ENCODE assay signal across 9 cellular contexts in the genomic region with DNA sequence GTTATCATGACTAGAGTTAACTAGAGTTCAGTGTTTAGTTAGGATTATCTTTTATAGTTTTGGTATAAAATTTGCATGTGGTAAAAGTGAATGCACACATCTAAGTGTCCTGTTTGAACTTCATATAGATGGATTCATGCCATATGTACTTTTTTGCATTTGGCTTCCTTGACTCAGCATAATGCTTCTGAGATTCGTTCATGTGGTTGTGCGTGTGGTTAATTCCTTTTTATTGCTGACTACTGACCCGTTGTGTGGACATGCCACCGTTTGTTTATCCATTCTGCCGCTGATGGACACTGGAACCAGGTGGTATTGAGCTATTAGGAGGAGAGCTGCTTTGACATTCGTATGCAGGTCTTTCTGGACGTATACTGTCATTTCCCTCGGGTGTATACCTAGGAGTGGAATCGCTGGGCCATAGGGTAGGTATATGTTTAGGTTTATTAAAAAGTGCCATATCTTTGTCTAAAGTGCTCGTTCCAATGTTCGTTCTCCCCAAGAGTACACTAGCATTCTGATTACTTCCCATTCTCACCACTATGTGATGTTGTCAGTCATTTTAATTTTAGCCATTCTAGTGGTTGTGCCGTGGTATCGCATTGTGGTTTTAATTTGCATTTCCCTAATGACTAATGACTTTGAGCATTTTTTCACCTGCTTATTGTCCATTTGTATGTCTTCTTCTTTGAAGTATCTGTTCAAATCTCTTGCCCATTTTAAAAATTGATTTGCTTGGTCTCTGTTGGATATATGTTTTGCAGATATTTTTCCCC. TPM values are rescaled to one million over a fixed set of nuclear protein-coding genes. Genes with fewer than 3 reads are reported as not detected.
DNase-seq lines count a peak whose midpoint lies in the region; ATAC-seq and TF ChIP-seq lines count a peak whose summit lies in the region.
"Had no signal": no experiment of that assay in that cellular context is flagged by ENCODE, and none has a peak within 500 bp of the region (broad histone marks: within the 10 kb centered on the region; RNA-seq: fewer than 3 reads in every experiment).

No MANE protein-coding gene starts in this region.

- TF ChIP-seq EP300 in upper lobe of left lung (IDR thresholded peaks at IDR 0.05), result no peak

- H3K27me3 ChIP-seq in upper lobe of left lung (no peaks in the 10 kb centered on the region), heart left ventricle (no peaks in the 10 kb centered on the region)

- H3K9me3 ChIP-seq in upper lobe of left lung (no peaks in the 10 kb centered on the region), heart left ventricle (no peaks in the 10 kb centered on the region)

- H3K4me1 Mint-ChIP-seq in activated T-cell treated with anti-CD3 and anti-CD28 coated beads, Interleukin-2, amount 50 U/mL, for 4 hours (ENCODE audit: low read depth), result peaks cover 39% of the 10 kb centered on the region
- H3K4me1 Mint-ChIP-seq in activated T-cell treated with anti-CD3 and anti-CD28 coated beads, Interleukin-2, amount 50 U/mL, for 24 hours (ENCODE audit: low read depth), result peaks cover 62% of the 10 kb centered on the region

- H3K4me3 Mint-ChIP-seq in activated T-cell treated with anti-CD3 and anti-CD28 coated beads, Interleukin-2, amount 50 U/mL, for 4 hours, result no peak overlapping the region
- H3K4me3 Mint-ChIP-seq in activated T-cell treated with anti-CD3 and anti-CD28 coated beads, Interleukin-2, amount 50 U/mL, for 24 hours, result no peak overlapping the region

- H3K27me3 Mint-ChIP-seq in activated T-cell treated with anti-CD3 and anti-CD28 coated beads, Interleukin-2, amount 50 U/mL, for 4 hours (ENCODE audit: low read depth), result peaks cover 1% of the 10 kb centered on the region
- H3K27me3 Mint-ChIP-seq in activated T-cell treated with anti-CD3 and anti-CD28 coated beads, Interleukin-2, amount 50 U/mL, for 24 hours, result no peaks in the 10 kb centered on the region

- no peaks in the 10 kb centered on the region for H3K9me3 Mint-ChIP-seq in activated T-cell treated with anti-CD3 and anti-CD28 coated beads, Interleukin-2, amount 50 U/mL, for 4 hours
- no peaks in the 10 kb centered on the region for H3K9me3 Mint-ChIP-seq in activated T-cell treated with anti-CD3 and anti-CD28 coated beads, Interleukin-2, amount 50 U/mL, for 24 hours

- ATAC-seq in activated T-cell treated with anti-CD3 and anti-CD28 coated beads, Interleukin-2, amount 50 U/mL, for 4 hours, result peak; percentile 19 to 43
- peak; percentile 61 for ATAC-seq in HG03103 (IDR thresholded peaks at IDR 0.05; ENCODE audit: low read depth, unreplicated experiment)
- no peak for ATAC-seq in upper lobe of left lung (ENCODE audit: low FRiP score in 2 of 2)
- ATAC-seq in heart left ventricle, result no peak

- H3K27ac ChIP-seq in upper lobe of left lung (peak overlapping the region in 2 of 4 donors; percentile 60 to 87), heart left ventricle (peak overlapping the region in 2 of 12 donors; percentile 9 to 88)

- no peak overlapping the region for H3K4me3 ChIP-seq in upper lobe of left lung
- no peak overlapping the region for H3K4me3 ChIP-seq in heart left ventricle

- TF ChIP-seq CTCF in upper lobe of left lung (IDR thresholded peaks at IDR 0.05), result peak in 5 of 6 experiments; percentile 17 to 55 (median 49)
- TF ChIP-seq CTCF in heart left ventricle (IDR thresholded peaks at IDR 0.05), result no peak

- H3K36me3 ChIP-seq in upper lobe of left lung, result peaks cover 0 to 6% (median 2%) of the 10 kb centered on the region in 4 donors
- H3K36me3 ChIP-seq in heart left ventricle, result peaks cover 0 to 8% (median 5%) of the 10 kb centered on the region in 9 donors

- DNase-seq in activated T-cell treated with anti-CD3 and anti-CD28 coated beads, Interleukin-2, amount 50 U/mL, for 4 hours, result no peak
- DNase-seq in activated T-cell treated with anti-CD3 and anti-CD28 coated beads, Interleukin-2, amount 50 U/mL, for 24 hours, result no peak
- peak; percentile 53 for DNase-seq in SW480 (ENCODE audit: low spot score)
- DNase-seq in upper lobe of left lung, result no peak
- DNase-seq in heart left ventricle, result no peak
- DNase-seq in NCI-H69 (lab: John Stamatoyannopoulos, UW), result no peak
- no peak for DNase-seq in activated gamma-delta T cell (lab: John Stamatoyannopoulos, UW)
- DNase-seq: stimulated activated naive CD4-positive, alpha-beta T cell treated with Interleukin-2 at 50 U/mL for 16 hours had no signal

- 63 to 78% methylated on average over 13 of the region's 13 CpGs for WGBS in upper lobe of left lung, 2 donors
- WGBS in heart left ventricle, 4 donors, result 87 to 92% (median 88%) methylated on average over 13 of the region's 13 CpGs

- H3K36me3 Mint-ChIP-seq in activated T-cell treated with anti-CD3 and anti-CD28 coated beads, Interleukin-2, amount 50 U/mL, for 4 hours (ENCODE audit: insufficient read depth), result peaks cover 2% of the 10 kb centered on the region
- H3K36me3 Mint-ChIP-seq in activated T-cell treated with anti-CD3 and anti-CD28 coated beads, Interleukin-2, amount 50 U/mL, for 24 hours (ENCODE audit: low read depth), result peaks cover 6% of the 10 kb centered on the region

- peaks cover 21 to 56% (median 35%) of the 10 kb centered on the region in 4 donors for H3K4me1 ChIP-seq in upper lobe of left lung
- H3K4me1 ChIP-seq in heart left ventricle, result peaks cover 0 to 76% (median 27%) of the 10 kb centered on the region in 12 donors

- no peak for TF ChIP-seq POLR2A in upper lobe of left lung (IDR thresholded peaks at IDR 0.05)
- TF ChIP-seq POLR2A in heart left ventricle (IDR thresholded peaks at IDR 0.05), result no peak

- intact Hi-C loops in heart left ventricle (cut with DNase I), result loop anchor here in 1 of 10 donors (10.0 kb wide), 1 partner anchor 96 kb away; no protein-coding TSS in a partner anchor

- no peak overlapping the region for H3K27ac Mint-ChIP-seq in activated T-cell treated with anti-CD3 and anti-CD28 coated beads, Interleukin-2, amount 50 U/mL, for 24 hours

RNA-seq across cellular contexts. Expression of a gene that starts 37.7 kb away (rescaled TPM):
- total RNA-seq in activated T-cell treated with anti-CD3 and anti-CD28 coated beads, Interleukin-2, amount 50 U/mL, for 4 hours, result 10 to 100 TPM; 14.2 to 24.3 (median 18.5) TPM
- 10 to 100 TPM; 19.0 to 88.0 (median 59.7) TPM for total RNA-seq in upper lobe of left lung
- total RNA-seq in heart left ventricle, result 10 to 100 TPM in 8 of 9 donors, 1 to 10 TPM in 1; 9.7 to 37.0 (median 14.6) TPM
- 1 to 10 TPM; 8.6 to 8.7 TPM for polyA plus RNA-seq in heart left ventricle

Comparison
In these comparisons a context has a peak if more than half of its experiments do, and no peak if none do; other contexts are left out.
1. ATAC-seq: peak in activated T-cell treated with anti-CD3 and anti-CD28 coated beads, Interleukin-2, amount 50 U/mL, for 4 hours (2 of 2) and HG03103 (single experiment); none in upper lobe of left lung (0 of 2) and heart left ventricle (0 of 4).
2. CTCF ChIP-seq: peak in upper lobe of left lung (5 of 6); none in heart left ventricle (0 of 12).